In the genomic region with DNA sequence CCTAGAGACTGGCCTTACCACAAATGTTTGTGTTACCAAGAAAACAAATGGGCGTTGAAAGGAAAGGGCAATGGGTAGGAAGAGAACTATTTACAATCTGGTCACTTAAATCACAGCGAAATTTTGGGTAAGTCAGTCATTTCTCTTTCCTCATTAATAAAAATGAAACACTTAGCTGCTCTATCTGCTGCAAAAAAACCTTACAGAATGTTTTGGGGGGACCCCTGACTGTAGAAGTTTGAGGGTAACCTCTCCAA, we compare ENCODE assay signal across 1 cellular context.
TF ChIP-seq lines count a peak whose summit lies in the region.

No MANE protein-coding gene starts in this region.

TF ChIP-seq in IMR-90, 13 proteins besides CTCF, POLR2A, EP300 and RAD21 (continued from another document):
- TF ChIP-seq CEBPB (IDR thresholded peaks at IDR 0.05; ENCODE audit: low read depth, low read length) (no peak), MAZ (IDR thresholded peaks at IDR 0.05; ENCODE audit: borderline replicate concordance, low read depth, low read length) (no peak), MAFK (IDR thresholded peaks at IDR 0.05; ENCODE audit: low read depth, low read length) (no peak), SMC3 (IDR thresholded peaks at IDR 0.05; ENCODE audit: low read depth, low read length) (no peak), RFX5 (IDR thresholded peaks at IDR 0.05; ENCODE audit: low read depth, low read length) (no peak)
- TF ChIP-seq, protein P1, sequence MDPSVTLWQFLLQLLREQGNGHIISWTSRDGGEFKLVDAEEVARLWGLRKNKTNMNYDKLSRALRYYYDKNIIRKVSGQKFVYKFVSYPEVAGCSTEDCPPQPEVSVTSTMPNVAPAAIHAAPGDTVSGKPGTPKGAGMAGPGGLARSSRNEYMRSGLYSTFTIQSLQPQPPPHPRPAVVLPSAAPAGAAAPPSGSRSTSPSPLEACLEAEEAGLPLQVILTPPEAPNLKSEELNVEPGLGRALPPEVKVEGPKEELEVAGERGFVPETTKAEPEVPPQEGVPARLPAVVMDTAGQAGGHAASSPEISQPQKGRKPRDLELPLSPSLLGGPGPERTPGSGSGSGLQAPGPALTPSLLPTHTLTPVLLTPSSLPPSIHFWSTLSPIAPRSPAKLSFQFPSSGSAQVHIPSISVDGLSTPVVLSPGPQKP (IDR thresholded peaks at IDR 0.05; ENCODE audit: borderline replicate concordance, low read depth, low read length): no peak
